In the genomic region with DNA sequence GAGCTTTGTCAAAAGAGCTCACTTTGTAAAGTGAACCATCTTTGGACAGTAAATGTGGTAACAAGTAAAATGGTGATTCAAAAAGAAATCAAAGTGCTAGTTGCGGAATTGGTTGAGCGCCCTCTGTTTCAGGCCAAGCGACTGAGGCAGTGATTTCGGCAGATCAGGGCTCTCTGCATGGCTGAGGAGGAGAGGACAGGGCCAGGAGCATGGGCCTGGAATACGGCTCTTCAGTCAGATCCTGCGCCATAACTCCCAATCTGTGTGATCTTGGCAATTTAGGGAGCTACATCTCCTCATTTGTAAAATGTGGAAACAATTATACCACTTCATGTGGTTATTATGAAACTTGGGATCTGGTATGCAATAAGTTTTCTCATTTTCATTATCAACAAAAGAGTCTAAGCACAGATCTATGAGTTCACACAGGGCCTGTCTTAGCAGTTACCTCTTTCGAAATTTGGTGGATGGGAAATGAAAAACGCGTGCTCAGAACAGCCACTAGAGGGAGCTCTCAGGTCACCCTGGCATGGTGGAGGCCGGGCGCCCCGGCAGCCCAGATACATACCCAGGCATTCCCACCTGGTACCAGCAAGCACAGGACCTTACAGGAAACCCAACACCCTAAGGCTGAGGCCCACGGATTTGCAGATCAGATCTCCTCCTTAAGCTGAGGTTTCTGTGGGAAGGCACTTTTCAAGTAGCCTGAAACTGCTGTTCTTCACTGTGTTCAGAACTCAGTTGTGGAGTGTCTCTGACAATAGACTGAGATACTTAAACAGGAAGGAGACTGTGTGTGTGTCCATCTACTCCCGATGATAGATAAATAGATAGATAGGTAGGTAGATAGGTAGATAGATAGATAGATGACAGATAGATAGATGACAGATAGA, we compare ENCODE assay signal across 1 cellular context.
TF ChIP-seq lines count a peak whose summit lies in the region.

No MANE protein-coding gene starts in this region.

TF ChIP-seq in HCT116, 20 proteins besides CTCF, POLR2A, EP300 and RAD21 (continued from another document):
- TF ChIP-seq, protein P1, sequence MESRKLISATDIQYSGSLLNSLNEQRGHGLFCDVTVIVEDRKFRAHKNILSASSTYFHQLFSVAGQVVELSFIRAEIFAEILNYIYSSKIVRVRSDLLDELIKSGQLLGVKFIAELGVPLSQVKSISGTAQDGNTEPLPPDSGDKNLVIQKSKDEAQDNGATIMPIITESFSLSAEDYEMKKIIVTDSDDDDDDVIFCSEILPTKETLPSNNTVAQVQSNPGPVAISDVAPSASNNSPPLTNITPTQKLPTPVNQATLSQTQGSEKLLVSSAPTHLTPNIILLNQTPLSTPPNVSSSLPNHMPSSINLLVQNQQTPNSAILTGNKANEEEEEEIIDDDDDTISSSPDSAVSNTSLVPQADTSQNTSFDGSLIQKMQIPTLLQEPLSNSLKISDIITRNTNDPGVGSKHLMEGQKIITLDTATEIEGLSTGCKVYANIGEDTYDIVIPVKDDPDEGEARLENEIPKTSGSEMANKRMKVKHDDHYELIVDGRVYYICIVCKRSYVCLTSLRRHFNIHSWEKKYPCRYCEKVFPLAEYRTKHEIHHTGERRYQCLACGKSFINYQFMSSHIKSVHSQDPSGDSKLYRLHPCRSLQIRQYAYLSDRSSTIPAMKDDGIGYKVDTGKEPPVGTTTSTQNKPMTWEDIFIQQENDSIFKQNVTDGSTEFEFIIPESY (IDR thresholded peaks at IDR 0.05; ENCODE audit: extremely low read depth, insufficient replicate concordance, low read length) = no peak
- TF ChIP-seq ELF1 (IDR thresholded peaks at IDR 0.05; ENCODE audit: borderline replicate concordance, low read depth) (no peak), SRF (IDR thresholded peaks at IDR 0.05; ENCODE audit: low read depth) (no peak), YY1 (IDR thresholded peaks at IDR 0.05; ENCODE audit: extremely low read depth, insufficient replicate concordance, low read depth, low read length) (no peak), FOSL1 (IDR thresholded peaks at IDR 0.05; ENCODE audit: low read depth) (no peak), TCF7L2 (IDR thresholded peaks at IDR 0.05; ENCODE audit: borderline replicate concordance, extremely low read depth, insufficient read depth, insufficient read length) (no peak), SP1 (IDR thresholded peaks at IDR 0.05; ENCODE audit: low read depth) (no peak), EZH2phosphoT487 (IDR thresholded peaks at IDR 0.05; ENCODE audit: borderline replicate concordance) (no peak)
- TF ChIP-seq, protein P2, sequence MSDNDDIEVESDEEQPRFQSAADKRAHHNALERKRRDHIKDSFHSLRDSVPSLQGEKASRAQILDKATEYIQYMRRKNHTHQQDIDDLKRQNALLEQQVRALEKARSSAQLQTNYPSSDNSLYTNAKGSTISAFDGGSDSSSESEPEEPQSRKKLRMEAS (IDR thresholded peaks at IDR 0.05) = no peak
